ENCODE assay signal across 17 cellular contexts in the genomic region with DNA sequence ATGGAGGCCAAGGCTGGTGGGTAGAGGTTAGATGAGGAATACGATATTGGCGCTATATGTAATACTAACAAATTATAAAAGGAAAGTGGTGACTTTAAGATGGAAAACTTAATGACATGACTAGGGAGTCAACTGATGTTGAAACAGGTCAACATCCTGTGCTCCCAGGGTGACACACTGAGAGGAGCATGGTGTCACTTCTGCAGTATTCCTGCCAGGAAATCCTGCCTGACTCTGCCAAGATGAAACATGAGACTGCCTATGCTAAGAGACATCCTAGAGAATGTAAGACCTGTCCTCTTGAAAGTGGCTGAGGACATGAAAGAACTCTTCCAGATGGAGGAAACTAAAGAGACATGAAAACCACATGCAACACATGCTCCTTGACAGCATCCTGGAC.
DNase-seq lines count a peak whose midpoint lies in the region; TF ChIP-seq lines count a peak whose summit lies in the region.
"Had no signal": no experiment of that assay in that cellular context is flagged by ENCODE, and none has a peak within 500 bp of the region (broad histone marks: within the 10 kb centered on the region; RNA-seq: fewer than 3 reads in every experiment).

No MANE protein-coding gene starts in this region.

- H3T11ph ChIP-seq in H9 (ENCODE audit: low read length): no peak overlapping the region

- no peak overlapping the region for H2BK12ac ChIP-seq in H9 (ENCODE audit: insufficient read length, low read depth, low read length)

- no peaks in the 10 kb centered on the region for H3K4me1 Mint-ChIP-seq in H9
- H3K4me1 Mint-ChIP-seq: CD4-positive, CD25-positive, alpha-beta regulatory T cell had no signal

- TF ChIP-seq CTCF in epithelial cell of esophagus (IDR thresholded peaks at IDR 0.05; ENCODE audit: insufficient read depth, low read depth, low read length, missing control alignments): no peak
- TF ChIP-seq CTCF in H9 (conservative IDR thresholded peaks at IDR 0.05): no peak

- no peak overlapping the region for H3K56ac ChIP-seq in H9 (ENCODE audit: insufficient read length, low read depth, low read length)

- no peaks in the 10 kb centered on the region for H3K9me3 Mint-ChIP-seq in H9

- H3K23me2 ChIP-seq in H9 (ENCODE audit: insufficient read length, low read depth, low read length, poor library complexity, severe bottlenecking): no peaks in the 10 kb centered on the region

- no peaks in the 10 kb centered on the region for H3K79me1 ChIP-seq in H9 (ENCODE audit: insufficient read depth, low read depth, low read length, poor library complexity, severe bottlenecking)

- peaks cover 1% of the 10 kb centered on the region for H3K27me3 Mint-ChIP-seq in H9 (ENCODE audit: low read depth)

- H4K8ac ChIP-seq in H9 (replicated peaks; ENCODE audit: insufficient read length, low read depth, low read length): no peak overlapping the region

- no peak overlapping the region for H2AK5ac ChIP-seq in H9 (ENCODE audit: insufficient read length, low read length)

- H3K18ac ChIP-seq in H9 (ENCODE audit: insufficient read length, low read depth, low read length): no peak overlapping the region

- no peak overlapping the region for H3K14ac ChIP-seq in H9 (ENCODE audit: insufficient read depth, low read length)

- H2AFZ ChIP-seq in H9 (ENCODE audit: low read length): no peak overlapping the region

- no peaks in the 10 kb centered on the region for H3K4me1 ChIP-seq in H9 (ENCODE audit: insufficient read depth, low read length)
- H3K4me1 ChIP-seq: Peyer's patch, SJCRH30 had no signal

- H3K9me3 ChIP-seq in H9 (ENCODE audit: control insufficient read depth, low read depth, low read length): no peaks in the 10 kb centered on the region
- H3K9me3 ChIP-seq: Peyer's patch, SJCRH30 had no signal

- H3K9ac ChIP-seq in H9 (ENCODE audit: extremely low read depth, insufficient read length, low read length): no peak overlapping the region

- no peak overlapping the region for H3K23ac ChIP-seq in H9 (ENCODE audit: insufficient read length, low read depth, low read length)

- no peak overlapping the region for H2BK20ac ChIP-seq in H9 (ENCODE audit: low read depth, low read length, poor library complexity, severe bottlenecking)

- no peak overlapping the region for H3K4me3 Mint-ChIP-seq in H9
- H3K4me3 Mint-ChIP-seq: CD4-positive, CD25-positive, alpha-beta regulatory T cell had no signal

- H3K27ac Mint-ChIP-seq in H9: no peak overlapping the region
- H3K27ac Mint-ChIP-seq: CD4-positive, CD25-positive, alpha-beta regulatory T cell had no signal

- no peak overlapping the region for H3K4ac ChIP-seq in H9 (ENCODE audit: low read depth, low read length)

- H3K27ac ChIP-seq in H9 (ENCODE audit: insufficient read length, low read depth, low read length): no peak overlapping the region
- H3K27ac ChIP-seq: Peyer's patch, SJCRH30 had no signal

- H2BK5ac ChIP-seq in H9 (ENCODE audit: insufficient read length, low read length): no peak overlapping the region

- DNase-seq in EH (ENCODE audit: low read depth) (peak; percentile 3), NCI-H2029 (lab: John Stamatoyannopoulos, UW) (peak; percentile 35), epithelial cell of esophagus (ENCODE audit: low read depth) (peak; percentile 13), kidney tubule cell (ENCODE audit: low spot score) (peak; percentile 1), H9 (no peak), nucleus accumbens (lab: John Stamatoyannopoulos, UW) (no peak)
- no peak for DNase-seq in activated CD4-positive, alpha-beta T cell treated with anti-CD3 and anti-CD28 coated beads for 48 hours
- DNase-seq: ACHN; CD4-positive, CD25-positive, alpha-beta regulatory T cell; DMS53; GDM1; NCI-H1105; NCI-H1694 treated with DMSO at 0.1 percent for 48 hours; NCI-H774; Peyer's patch; SJCRH30 had no signal

- no peaks in the 10 kb centered on the region for H3K27me3 ChIP-seq in H9 (ENCODE audit: insufficient read depth, low read length)
- H3K27me3 ChIP-seq: Peyer's patch had no signal

- WGBS in H9 (ENCODE audit: extremely low coverage, insufficient read length, low lambda C conversion rate): 100% methylated on average over 2 of the region's 2 CpGs

- no peak overlapping the region for H3K4me3 ChIP-seq in epithelial cell of esophagus (ENCODE audit: low read length)
- H3K4me3 ChIP-seq: K562, Peyer's patch, SJCRH30 had no signal

- H2BK120ac ChIP-seq in H9 (ENCODE audit: low read depth, low read length, poor library complexity, severe bottlenecking): no peak overlapping the region

- no peaks in the 10 kb centered on the region for H3K36me3 Mint-ChIP-seq in H9 (ENCODE audit: insufficient read depth in 1 of 3, low read depth in 3 of 3)
- H3K36me3 Mint-ChIP-seq: CD4-positive, CD25-positive, alpha-beta regulatory T cell had no signal

- H4K91ac ChIP-seq in H9 (ENCODE audit: insufficient read length, low read depth, low read length): no peak overlapping the region

- H3K4me2 ChIP-seq in H9 (ENCODE audit: insufficient read depth, insufficient read length, low read length): no peak overlapping the region

- no peaks in the 10 kb centered on the region for H3K79me2 ChIP-seq in H9 (ENCODE audit: insufficient read depth, low read length)

- H4K20me1 ChIP-seq in H9 (ENCODE audit: control insufficient read depth, insufficient read depth, insufficient read length): no peaks in the 10 kb centered on the region

- H2BK15ac ChIP-seq in H9 (ENCODE audit: low read depth, low read length): no peak overlapping the region

- H4K5ac ChIP-seq in H9 (ENCODE audit: insufficient read length, low read depth, low read length): no peak overlapping the region

Comparison
In these comparisons a context has a peak if more than half of its experiments do, and no peak if none do; other contexts are left out.
1. DNase-seq: peak in EH (single experiment), NCI-H2029 (single experiment), epithelial cell of esophagus (single experiment) and kidney tubule cell (single experiment); none in activated CD4-positive, alpha-beta T cell treated with anti-CD3 and anti-CD28 coated beads for 48 hours (single experiment), H9 (single experiment) and nucleus accumbens (0 of 56).